Comparison of ENCODE assay signal across 15 cellular contexts in the genomic region with DNA sequence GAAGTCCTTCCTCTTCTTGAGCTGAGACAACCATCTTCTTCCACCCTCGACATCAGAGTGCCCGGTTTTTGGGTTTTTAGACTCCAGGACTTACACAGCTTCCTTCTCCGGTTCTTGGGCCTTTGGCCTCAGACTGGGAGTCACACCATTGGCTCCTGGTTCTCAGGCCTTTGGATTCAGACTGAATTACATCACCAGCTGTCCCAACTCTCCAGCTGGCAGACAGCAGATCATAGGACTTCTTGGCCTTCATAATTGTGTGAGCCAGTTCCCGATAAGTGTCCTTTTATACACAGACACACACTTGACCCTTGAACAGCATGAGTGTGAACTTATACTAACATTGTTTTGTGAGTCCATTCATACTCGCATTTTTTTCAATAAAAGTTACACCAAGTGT.
"Had no signal": no experiment of that assay in that cellular context is flagged by ENCODE, and none has a peak within 500 bp of the region (broad histone marks: within the 10 kb centered on the region; RNA-seq: fewer than 3 reads in every experiment).

No MANE protein-coding gene starts in this region.

- H3K36me3 ChIP-seq: ovary had no signal

- H3K27me3 ChIP-seq: ovary had no signal

- H3K4me3 ChIP-seq: coronary artery, mucosa of descending colon, ovary had no signal

- H3K27ac ChIP-seq: coronary artery, ovary had no signal

- DNase-seq: activated CD4-positive, alpha-beta T cell treated with anti-CD3 and anti-CD28 coated beads, Interleukin-2, amount 10 ng/mL, durations not matched to agents 24 days and 14 days; activated CD4-positive, CD25-positive, alpha-beta regulatory T cell; activated CD8-positive, alpha-beta T cell treated with anti-CD3 and anti-CD28 coated beads, Interleukin-2, amount 10 ng/mL, durations not matched to agents 7 days and 5 days; activated naive CD4-positive, alpha-beta T cell treated with anti-CD3 and anti-CD28 coated beads for 36 hours; activated naive CD8-positive, alpha-beta T cell treated with anti-CD3 and anti-CD28 coated beads, Interleukin-2, amount 50 U/mL, for 24 hours; activated T-cell treated with anti-CD3 and anti-CD28 coated beads, Interleukin-2, amount 50 U/mL, for 24 hours; erythroblast; left colon; mucosa of descending colon; naive thymus-derived CD8-positive, alpha-beta T cell; ovary; stimulated activated naive B cell treated with anti-CD40 and anti-IgM and Interleukin-4, amounts not matched to agents 10 μg/mL and 1 μg/mL and 100 μg/mL, for 72 hours; T-helper 1 cell; T-helper 9 cell had no signal

- H3K9me3 ChIP-seq: mucosa of descending colon, ovary had no signal

- ATAC-seq: activated CD8-positive, alpha-beta T cell treated with anti-CD3 and anti-CD28 coated beads, Interleukin-2, amount 10 ng/mL, durations not matched to agents 7 days and 5 days; activated naive CD8-positive, alpha-beta T cell treated with anti-CD3 and anti-CD28 coated beads, Interleukin-2, amount 50 U/mL, for 24 hours; left colon; mucosa of descending colon; naive thymus-derived CD8-positive, alpha-beta T cell; stimulated activated naive B cell treated with anti-CD40 and anti-IgM and Interleukin-4, amounts not matched to agents 10 μg/mL and 1 μg/mL and 100 μg/mL, for 72 hours had no signal
